Comparison of ENCODE assay signal across 28 cellular contexts in genomic region chr15:27861171-27861570, GRCh38.
"Had no signal": no experiment of that assay in that cellular context is flagged by ENCODE, and none has a peak within 500 bp of the region (broad histone marks: within the 10 kb centered on the region; RNA-seq: fewer than 3 reads in every experiment).

No MANE protein-coding gene starts in this region.

- H3K36me3 Mint-ChIP-seq: natural killer cell treated with Interleukin-12 subunit alpha and Interleukin-12 subunit beta and Interleukin-15 and Interleukin-18, amount 100 ng/mL, for 72 hours; stimulated activated naive B cell treated with anti-CD40 and anti-IgM and Interleukin-4, amounts not matched to agents 10 μg/mL and 1 μg/mL and 100 μg/mL, for 72 hours had no signal

- H3K4me1 ChIP-seq: left ventricle myocardium inferior, pancreas, prostate gland, stomach, testis, thyroid gland, transverse colon, upper lobe of left lung, uterus had no signal

- H3K36me3 ChIP-seq: left ventricle myocardium inferior, pancreas, prostate gland, stomach, thyroid gland, transverse colon, upper lobe of left lung, uterus had no signal

- H3K27ac ChIP-seq: hepatocyte, left ventricle myocardium inferior, pancreas, prostate gland, skin epidermis, stomach, testis, thyroid gland, transverse colon, upper lobe of left lung, uterus had no signal

- H3K9me3 ChIP-seq: pancreas, prostate gland, testis, thyroid gland, uterus had no signal

- H3K27ac Mint-ChIP-seq: natural killer cell treated with Interleukin-12 subunit alpha and Interleukin-12 subunit beta and Interleukin-15 and Interleukin-18, amount 100 ng/mL, for 72 hours; stimulated activated naive B cell treated with anti-CD40 and anti-IgM and Interleukin-4, amounts not matched to agents 10 μg/mL and 1 μg/mL and 100 μg/mL, for 72 hours had no signal

- H3K4me1 Mint-ChIP-seq: naive thymus-derived CD4-positive, alpha-beta T cell had no signal

- H3K27me3 Mint-ChIP-seq: stimulated activated naive B cell treated with anti-CD40 and anti-IgM and Interleukin-4, amounts not matched to agents 10 μg/mL and 1 μg/mL and 100 μg/mL, for 72 hours had no signal

- H3K27me3 ChIP-seq: hepatocyte, pancreas, stomach, testis, thyroid gland, transverse colon, upper lobe of left lung, uterus had no signal

- H3K4me3 ChIP-seq: hepatocyte, left ventricle myocardium inferior, lung, mucosa of descending colon, pancreas, prostate gland, skin epidermis, stomach, testis, thyroid gland, transverse colon, upper lobe of left lung, uterus had no signal

- DNase-seq: islet precursor cell; left ventricle myocardium inferior; midbrain; mucosa of descending colon; naive thymus-derived CD4-positive, alpha-beta T cell; nucleus accumbens; pancreas; posterior cingulate gyrus; retina; right cardiac atrium; stimulated activated CD4-positive, alpha-beta T cell treated with anti-CD3 and anti-CD28 coated beads, Interleukin-12 subunit alpha, Interleukin-12 subunit beta, amount 100 ng/mL, for 4 hours; stimulated activated CD4-positive, alpha-beta T cell treated with anti-CD3 and anti-CD28 coated beads, Interleukin-15, amount 100 ng/mL, for 24 hours; stimulated activated CD4-positive, alpha-beta T cell treated with anti-CD3 and anti-CD28 coated beads, Interleukin-2, amount 100 ng/mL, for 24 hours; stimulated activated CD4-positive, alpha-beta T cell treated with anti-CD3 and anti-CD28 coated beads, Interleukin-4, amount 100 ng/mL, for 1 hour; stimulated activated naive B cell treated with anti-CD40 and anti-IgM and Interleukin-4, amounts not matched to agents 10 μg/mL and 1 μg/mL and 100 μg/mL, for 72 hours; stimulated activated naive CD8-positive, alpha-beta T cell treated with anti-CD3 and anti-CD28 coated beads, Interleukin-15, Interleukin-2, amounts not matched to agents 100 U/mL and 50 U/mL, for 24 hours; stomach; testis; thyroid gland; transverse colon; upper lobe of left lung; uterus had no signal

- H3K4me3 Mint-ChIP-seq: naive thymus-derived CD4-positive, alpha-beta T cell; natural killer cell treated with Interleukin-12 subunit alpha and Interleukin-12 subunit beta and Interleukin-15 and Interleukin-18, amount 100 ng/mL, for 72 hours; stimulated activated naive B cell treated with anti-CD40 and anti-IgM and Interleukin-4, amounts not matched to agents 10 μg/mL and 1 μg/mL and 100 μg/mL, for 72 hours had no signal

- ATAC-seq: mucosa of descending colon; naive thymus-derived CD4-positive, alpha-beta T cell; natural killer cell treated with Interleukin-12 subunit alpha and Interleukin-12 subunit beta and Interleukin-15 and Interleukin-18, amount 100 ng/mL, for 72 hours; pancreas; right cardiac atrium; sciatic nerve; stimulated activated naive B cell treated with anti-CD40 and anti-IgM and Interleukin-4, amounts not matched to agents 10 μg/mL and 1 μg/mL and 100 μg/mL, for 72 hours; stimulated activated naive CD8-positive, alpha-beta T cell treated with anti-CD3 and anti-CD28 coated beads, Interleukin-15, Interleukin-2, amounts not matched to agents 100 U/mL and 50 U/mL, for 24 hours had no signal
